17 cellular contexts compared by ENCODE assay signal in the genomic region with DNA sequence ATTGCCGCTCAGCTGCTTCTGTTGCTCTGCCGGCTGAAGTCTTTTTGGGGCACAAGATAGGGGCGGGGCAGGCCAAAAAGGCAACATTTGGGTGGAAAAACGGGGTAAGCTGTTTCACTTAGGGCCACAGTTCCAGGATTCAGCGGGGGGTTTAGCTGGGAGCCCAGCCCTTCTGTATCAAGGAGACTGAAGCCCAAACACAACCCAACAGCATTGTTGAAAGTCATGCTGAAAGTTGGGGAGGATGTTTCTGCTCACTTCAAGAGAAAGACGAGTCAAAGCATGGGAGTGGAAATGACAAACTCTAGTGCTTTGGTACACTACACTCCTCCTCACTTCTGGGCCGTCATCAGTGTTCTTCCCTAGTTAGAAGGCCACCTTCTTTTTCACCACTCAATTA.
"Had no signal": no experiment of that assay in that cellular context is flagged by ENCODE, and none has a peak within 500 bp of the region (broad histone marks: within the 10 kb centered on the region; RNA-seq: fewer than 3 reads in every experiment).

No MANE protein-coding gene starts in this region.

- H3K9me3 ChIP-seq: heart left ventricle, psoas muscle, suprapubic skin, thyroid gland had no signal

- H3K4me3 ChIP-seq: dorsolateral prefrontal cortex, heart left ventricle, psoas muscle, skin epidermis, suprapubic skin, thyroid gland had no signal

- H3K27ac Mint-ChIP-seq: nephron, type B pancreatic cell had no signal

- H3K4me1 Mint-ChIP-seq: nephron had no signal

- ATAC-seq: heart left ventricle; psoas muscle; sciatic nerve; stimulated activated naive CD8-positive, alpha-beta T cell treated with anti-CD3 and anti-CD28 coated beads, Interleukin-15, Interleukin-2, amounts not matched to agents 100 U/mL and 50 U/mL, for 24 hours had no signal

- DNase-seq: cortex of kidney; dorsolateral prefrontal cortex; effector CD8-positive, alpha-beta T cell; heart left ventricle; hippocampal formation; mesendoderm; naive B cell; psoas muscle; retina; stimulated activated naive CD8-positive, alpha-beta T cell treated with anti-CD3 and anti-CD28 coated beads, Interleukin-15, Interleukin-2, amounts not matched to agents 100 U/mL and 50 U/mL, for 24 hours; thyroid gland had no signal

- H3K4me1 ChIP-seq: heart left ventricle, parathyroid adenoma, psoas muscle, suprapubic skin, thyroid gland had no signal

- H2AFZ ChIP-seq: parathyroid adenoma had no signal

- H3K4me3 Mint-ChIP-seq: naive B cell, nephron, type B pancreatic cell had no signal

- H3K9me3 Mint-ChIP-seq: nephron, type B pancreatic cell had no signal

- H3K36me3 ChIP-seq: heart left ventricle, suprapubic skin, thyroid gland had no signal

- H3K9ac ChIP-seq: parathyroid adenoma had no signal

- H3K27me3 ChIP-seq: dorsolateral prefrontal cortex, thyroid gland had no signal

- H3K27ac ChIP-seq: dorsolateral prefrontal cortex, heart left ventricle, parathyroid adenoma, psoas muscle, skin epidermis, suprapubic skin, thyroid gland had no signal

- H3K36me3 Mint-ChIP-seq: naive B cell, type B pancreatic cell had no signal
